In genomic region chr1:91650764-91651163, GRCh38 we compare ENCODE assay signal across 11 cellular contexts.
A peak's percentile ranks its signal among the peaks of the same experiment; 100 is the strongest.
DNase-seq lines count a peak whose midpoint lies in the region; ATAC-seq, FAIRE-seq and TF ChIP-seq lines count a peak whose summit lies in the region.
"Had no signal": no experiment of that assay in that cellular context is flagged by ENCODE, and none has a peak within 500 bp of the region (broad histone marks: within the 10 kb centered on the region; RNA-seq: fewer than 3 reads in every experiment).

No MANE protein-coding gene starts in this region.

- no peak overlapping the region for H3K4me3 Mint-ChIP-seq in activated T-helper 1 cell treated with anti-CD3 and anti-CD28 coated beads, Interleukin-12 subunit alpha, Interleukin-12 subunit beta, Interleukin-2, Interleukin-4 antibody, amounts not matched to agents 30 ng/mL and 10 ng/mL and 1 ng/mL, durations not matched to agents 14 hours and 24 hours and 36 hours
- H3K4me3 Mint-ChIP-seq: activated B cell treated with CpG ODN at 0.5 μM for 24 hours had no signal

- WGBS in thyroid gland, 2 donors: 75% methylated on average over 1 of the region's 1 CpG; no CpG with 5 or more reads in 1 of the 2 donors

- peak overlapping the region; percentile 52 to 60 for H3K27ac ChIP-seq in left lung
- H3K27ac ChIP-seq in thyroid gland: peak overlapping the region in 2 of 3 donors; percentile 52 to 64
- H3K27ac ChIP-seq: KMS-11 had no signal

- H3K36me3 Mint-ChIP-seq in activated T-helper 1 cell treated with anti-CD3 and anti-CD28 coated beads, Interleukin-12 subunit alpha, Interleukin-12 subunit beta, Interleukin-2, Interleukin-4 antibody, amounts not matched to agents 30 ng/mL and 10 ng/mL and 1 ng/mL, durations not matched to agents 14 hours and 24 hours and 36 hours (ENCODE audit: low read depth): peaks cover 5% of the 10 kb centered on the region

- peak; percentile 86 for ATAC-seq in left lung
- no peak for ATAC-seq in GM18861 (IDR thresholded peaks at IDR 0.05; ENCODE audit: unreplicated experiment)

- peaks cover 0 to 5% of the 10 kb centered on the region in 2 donors for H3K4me1 ChIP-seq in left lung
- H3K4me1 ChIP-seq in thyroid gland: peaks cover 9 to 17% of the 10 kb centered on the region in 2 donors

- H3K9me3 ChIP-seq in left lung (no peaks in the 10 kb centered on the region), thyroid gland (no peaks in the 10 kb centered on the region)

- DNase-seq in HTR-8/SVneo (ENCODE audit: insufficient read length, low spot score): peak; percentile 60
- DNase-seq in bronchial epithelial cell (ENCODE audit: low read depth): peak; percentile 97
- DNase-seq in left lung: peak in 1 of 2 donors; percentile 50
- peak; percentile 21 to 31 for DNase-seq in thyroid gland
- DNase-seq in SW480 (ENCODE audit: low spot score): no peak
- DNase-seq in activated T-helper 1 cell treated with anti-CD3 and anti-CD28 coated beads, Interleukin-12 subunit alpha, Interleukin-12 subunit beta, Interleukin-2, Interleukin-4 antibody, amounts not matched to agents 30 ng/mL and 10 ng/mL and 1 ng/mL, durations not matched to agents 14 hours and 24 hours and 36 hours (ENCODE audit: low spot score): no peak
- no peak for DNase-seq in T-helper 9 cell
- DNase-seq: activated B cell treated with CpG ODN at 0.5 μM for 24 hours had no signal

- H3K4me1 Mint-ChIP-seq in activated T-helper 1 cell treated with anti-CD3 and anti-CD28 coated beads, Interleukin-12 subunit alpha, Interleukin-12 subunit beta, Interleukin-2, Interleukin-4 antibody, amounts not matched to agents 30 ng/mL and 10 ng/mL and 1 ng/mL, durations not matched to agents 14 hours and 24 hours and 36 hours (ENCODE audit: low read depth): peaks cover 21% of the 10 kb centered on the region

- intact Hi-C loops in left lung (cut with DNase I) (no loop called here), thyroid gland (cut with DNase I) (no loop called here)
- intact Hi-C loops in activated T-helper 1 cell treated with anti-CD3 and anti-CD28 coated beads, Interleukin-12 subunit alpha, Interleukin-12 subunit beta, Interleukin-2, Interleukin-4 antibody, amounts not matched to agents 30 ng/mL and 10 ng/mL and 1 ng/mL, durations not matched to agents 14 hours and 24 hours and 36 hours (cut with micrococcal nuclease): no loop called here

- no peak overlapping the region for H3K27ac Mint-ChIP-seq in activated T-helper 1 cell treated with anti-CD3 and anti-CD28 coated beads, Interleukin-12 subunit alpha, Interleukin-12 subunit beta, Interleukin-2, Interleukin-4 antibody, amounts not matched to agents 30 ng/mL and 10 ng/mL and 1 ng/mL, durations not matched to agents 14 hours and 24 hours and 36 hours
- H3K27ac Mint-ChIP-seq: activated B cell treated with CpG ODN at 0.5 μM for 24 hours had no signal

- TF ChIP-seq CTCF in bronchial epithelial cell (IDR thresholded peaks at IDR 0.05; ENCODE audit: insufficient read depth, low read length, severe bottlenecking) (no peak), left lung (IDR thresholded peaks at IDR 0.05) (no peak), thyroid gland (IDR thresholded peaks at IDR 0.05) (no peak)

- no peaks in the 10 kb centered on the region for H3K27me3 Mint-ChIP-seq in activated T-helper 1 cell treated with anti-CD3 and anti-CD28 coated beads, Interleukin-12 subunit alpha, Interleukin-12 subunit beta, Interleukin-2, Interleukin-4 antibody, amounts not matched to agents 30 ng/mL and 10 ng/mL and 1 ng/mL, durations not matched to agents 14 hours and 24 hours and 36 hours (ENCODE audit: insufficient read depth)
- H3K27me3 Mint-ChIP-seq: activated B cell treated with CpG ODN at 0.5 μM for 24 hours had no signal

- peak; percentile 79 for FAIRE-seq in HTR-8/SVneo (lab: Jason Lieb, UNC)
- peak; percentile 90 for FAIRE-seq in bronchial epithelial cell (lab: Jason Lieb, UNC)
- FAIRE-seq: frontal cortex had no signal

- peaks cover 6% of the 10 kb centered on the region for H3K9me3 Mint-ChIP-seq in activated T-helper 1 cell treated with anti-CD3 and anti-CD28 coated beads, Interleukin-12 subunit alpha, Interleukin-12 subunit beta, Interleukin-2, Interleukin-4 antibody, amounts not matched to agents 30 ng/mL and 10 ng/mL and 1 ng/mL, durations not matched to agents 14 hours and 24 hours and 36 hours
- H3K9me3 Mint-ChIP-seq: activated B cell treated with CpG ODN at 0.5 μM for 24 hours had no signal

- TF ChIP-seq POLR2A in thyroid gland (IDR thresholded peaks at IDR 0.05): no peak

- H3K4me3 ChIP-seq in bronchial epithelial cell (ENCODE audit: low read depth, low read length) (no peak overlapping the region), left lung (no peak overlapping the region), thyroid gland (replicated peaks in 1 of 3) (no peak overlapping the region)

- H3K36me3 ChIP-seq in bronchial epithelial cell (ENCODE audit: control insufficient read depth, insufficient read depth, low read length) (no peaks in the 10 kb centered on the region), left lung (no peaks in the 10 kb centered on the region), thyroid gland (no peaks in the 10 kb centered on the region)

- no peaks in the 10 kb centered on the region for H3K27me3 ChIP-seq in bronchial epithelial cell (ENCODE audit: control insufficient read depth, insufficient read depth, low read length)
- H3K27me3 ChIP-seq in left lung: no peaks in the 10 kb centered on the region
- H3K27me3 ChIP-seq in thyroid gland: no peaks in the 10 kb centered on the region

Comparison
In these comparisons a context has a peak if more than half of its experiments do, and no peak if none do; other contexts are left out.
1. DNase-seq: peak in HTR-8/SVneo (single experiment), bronchial epithelial cell (single experiment) and thyroid gland (2 of 2); none in SW480 (single experiment), activated T-helper 1 cell treated with anti-CD3 and anti-CD28 coated beads, Interleukin-12 subunit alpha, Interleukin-12 subunit beta, Interleukin-2, Interleukin-4 antibody, amounts not matched to agents 30 ng/mL and 10 ng/mL and 1 ng/mL, durations not matched to agents 14 hours and 24 hours and 36 hours (single experiment) and T-helper 9 cell (single experiment).